Comparison of ENCODE assay signal across 10 cellular contexts in genomic region chr10:95333997-95334792, GRCh38. TPM values are rescaled to one million over a fixed set of nuclear protein-coding genes. Genes with fewer than 3 reads are reported as not detected.
DNase-seq lines count a peak whose midpoint lies in the region; ATAC-seq and TF ChIP-seq lines count a peak whose summit lies in the region.
"Had no signal": no experiment of that assay in that cellular context is flagged by ENCODE, and none has a peak within 500 bp of the region (broad histone marks: within the 10 kb centered on the region; RNA-seq: fewer than 3 reads in every experiment).

No MANE protein-coding gene starts in this region.

- H3K27ac ChIP-seq in dorsolateral prefrontal cortex (peak overlapping the region in 50 of 59 donors; percentile 1 to 88 (median 68)), lung (ENCODE audit: low read depth in 1 of 2, low read length in 1 of 2) (peak overlapping the region; percentile 94 to 97), upper lobe of left lung (peak overlapping the region; percentile 84 to 88 (median 86))

- no peaks in the 10 kb centered on the region for H3K9me3 ChIP-seq in lung (ENCODE audit: control insufficient read depth in 2 of 2, insufficient read depth in 1 of 2, low read length in 1 of 2)
- H3K9me3 ChIP-seq in upper lobe of left lung: no peaks in the 10 kb centered on the region

- peaks cover 4 to 15% of the 10 kb centered on the region in 2 donors for H3K36me3 ChIP-seq in lung (ENCODE audit: control insufficient read depth in 2 of 2, insufficient read depth in 2 of 2, low read length in 2 of 2)
- H3K36me3 ChIP-seq in upper lobe of left lung: peaks cover 0 to 21% (median 4%) of the 10 kb centered on the region in 4 donors

- no peaks in the 10 kb centered on the region for H3K27me3 ChIP-seq in dorsolateral prefrontal cortex
- H3K27me3 ChIP-seq in lung (ENCODE audit: control insufficient read depth, insufficient read depth): no peaks in the 10 kb centered on the region
- H3K27me3 ChIP-seq in upper lobe of left lung: no peaks in the 10 kb centered on the region

- TF ChIP-seq CTCF in dorsolateral prefrontal cortex (IDR thresholded peaks at IDR 0.05 in 54 of 56, conservative IDR thresholded peaks at IDR 0.05 in 2 of 56; ENCODE audit: low read depth in 1 of 56, partially characterized antibody in 56 of 56) (no peak), lung (IDR thresholded peaks at IDR 0.05; ENCODE audit: control extremely low read depth, extremely low read depth) (no peak), upper lobe of left lung (IDR thresholded peaks at IDR 0.05) (peak in 1 of 6 experiments; percentile 15)

- peak; percentile 89 to 98 (median 97) for TF ChIP-seq EP300 in upper lobe of left lung (IDR thresholded peaks at IDR 0.05)

- no peak for TF ChIP-seq POLR2A in upper lobe of left lung (IDR thresholded peaks at IDR 0.05)

- peak; percentile 98 for DNase-seq in M059J (ENCODE audit: low read depth)
- peak in 2 of 10 donors; percentile 32 to 58 for DNase-seq in dorsolateral prefrontal cortex
- DNase-seq in lung (ENCODE audit: low spot score): peak; percentile 52
- DNase-seq in upper lobe of left lung: peak in 1 of 2 donors; percentile 56
- no peak for DNase-seq in NCI-H774 (lab: John Stamatoyannopoulos, UW)
- no peak for DNase-seq in NAMALWA (ENCODE audit: low spot score)
- DNase-seq: foreskin melanocyte, NCI-H2081 had no signal

- intact Hi-C loops in dorsolateral prefrontal cortex (cut with DNase I): no loop called here

- WGBS in lung, 2 donors: 50 to 58% methylated on average over 12 of the region's 12 CpGs
- WGBS in upper lobe of left lung, 2 donors: 57 to 60% methylated on average over 11 to 12 of the region's 12 CpGs

- H3K4me1 ChIP-seq in lung (ENCODE audit: control insufficient read depth in 2 of 2, insufficient read depth in 2 of 2, low read length in 2 of 2) (peaks cover 20 to 25% of the 10 kb centered on the region in 2 donors), upper lobe of left lung (peaks cover 17 to 40% (median 28%) of the 10 kb centered on the region in 4 donors)

- peak; percentile 49 for ATAC-seq in lung (ENCODE audit: insufficient read depth, low FRiP score)
- ATAC-seq in upper lobe of left lung (ENCODE audit: low FRiP score in 2 of 2): peak; percentile 78 to 88
- no peak for ATAC-seq in GM21723 (IDR thresholded peaks at IDR 0.05; ENCODE audit: unreplicated experiment)
- ATAC-seq in HG03135 (IDR thresholded peaks at IDR 0.05; ENCODE audit: unreplicated experiment): no peak

- H3K4me3 ChIP-seq in dorsolateral prefrontal cortex (no peak overlapping the region), lung (no peak overlapping the region), upper lobe of left lung (no peak overlapping the region)

RNA-seq across cellular contexts. Expression of gene PDLIM1, which starts 43.4 kb away (rescaled TPM):
- 55.3 and 69.1 TPM in 2 replicates for total RNA-seq in M059J (2014; rRNA removed; shearing (Covaris generic))
- 10 to 100 TPM in 50 of 120 experiments, 1 to 10 TPM in 70; 1.6 to 58.4 (median 8.8) TPM for total RNA-seq in dorsolateral prefrontal cortex
- 100 to 1,000 TPM in 1 of 2 donors, 10 to 100 TPM in 1; 61.4 to 243 TPM for total RNA-seq in lung
- 100 to 1,000 TPM; 156 to 200 TPM for polyA plus RNA-seq in lung
- 100 to 1,000 TPM in 5 of 6 donors, 10 to 100 TPM in 1; 78.6 to 239 (median 178) TPM for total RNA-seq in upper lobe of left lung

Comparison
In these comparisons a context has a peak if more than half of its experiments do, and no peak if none do; other contexts are left out.
1. DNase-seq: peak in M059J (single experiment) and lung (single experiment); none in NCI-H774 (single experiment) and NAMALWA (single experiment).
2. ATAC-seq: peak in lung (single experiment) and upper lobe of left lung (2 of 2); none in GM21723 (single experiment) and HG03135 (single experiment).
3. Peak in every context shown above with its lines, with median percentiles within 50 percentile points of each other: H3K27ac ChIP-seq.